Comparison of ENCODE assay signal across 26 cellular contexts in the genomic region with DNA sequence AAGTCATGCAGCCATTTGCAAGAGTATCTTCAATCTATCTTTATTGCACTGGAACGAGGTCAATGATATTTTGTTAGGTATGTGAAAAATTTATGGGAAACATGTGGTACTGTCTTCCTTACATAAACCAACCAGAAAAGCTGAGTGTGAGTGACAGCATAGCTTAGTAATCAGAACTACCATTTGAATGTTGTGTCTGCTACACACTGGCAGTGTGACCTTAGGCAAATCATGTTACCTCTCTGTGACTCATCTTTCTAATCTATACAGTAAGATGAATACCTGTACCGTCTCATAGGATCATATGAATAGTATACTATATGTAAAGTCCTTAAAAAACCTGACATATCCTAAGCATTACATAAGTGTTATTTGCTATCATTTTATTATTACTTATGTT.
"Had no signal": no experiment of that assay in that cellular context is flagged by ENCODE, and none has a peak within 500 bp of the region (broad histone marks: within the 10 kb centered on the region; RNA-seq: fewer than 3 reads in every experiment).

No MANE protein-coding gene starts in this region.

- H2AFZ ChIP-seq: neural progenitor cell, parathyroid adenoma had no signal

- H3K79me2 ChIP-seq: parathyroid adenoma had no signal

- H3K9me3 ChIP-seq: breast epithelium, esophagus squamous epithelium, psoas muscle, suprapubic skin, tibial artery, upper lobe of right lung had no signal

- H3K4me2 ChIP-seq: neural progenitor cell, smooth muscle cell had no signal

- H3K27ac ChIP-seq: breast epithelium, esophagus squamous epithelium, neural progenitor cell, parathyroid adenoma, psoas muscle, suprapubic skin, tibial artery, upper lobe of right lung had no signal

- ATAC-seq: natural killer cell; psoas muscle; stimulated activated naive B cell treated with anti-CD40 and anti-IgM and Interleukin-4, amounts not matched to agents 10 μg/mL and 1 μg/mL and 100 μg/mL, for 72 hours; upper lobe of right lung had no signal

- H3K4me3 ChIP-seq: breast epithelium, esophagus squamous epithelium, neural progenitor cell, psoas muscle, smooth muscle cell, suprapubic skin, tibial artery, upper lobe of right lung had no signal

- H3K36me3 ChIP-seq: breast epithelium, esophagus squamous epithelium, neural progenitor cell, suprapubic skin, tibial artery, upper lobe of right lung had no signal

- H3K27me3 ChIP-seq: breast epithelium, esophagus squamous epithelium, neural progenitor cell, suprapubic skin, tibial artery, upper lobe of right lung had no signal

- H3K9ac ChIP-seq: neural progenitor cell, parathyroid adenoma had no signal

- H3K4me1 ChIP-seq: breast epithelium, esophagus squamous epithelium, neural progenitor cell, parathyroid adenoma, psoas muscle, suprapubic skin, upper lobe of right lung had no signal

- DNase-seq: activated CD4-positive, alpha-beta memory T cell treated with anti-CD3 and anti-CD28 coated beads, Interleukin-2, amount 10 ng/mL, durations not matched to agents 7 days and 5 days; activated CD4-positive, alpha-beta T cell treated with anti-CD3 and anti-CD28 coated beads, Interleukin-2, amount 10 ng/mL, durations not matched to agents 24 days and 14 days; activated CD4-positive, CD25-positive, alpha-beta regulatory T cell treated with anti-CD3 and anti-CD28 coated beads, Interleukin-2, amount 50 U/mL, for 72 hours; activated CD8-positive, alpha-beta memory T cell treated with anti-CD3 and anti-CD28 coated beads, Interleukin-2, amount 50 U/mL, for 48 hours; activated gamma-delta T cell; activated naive CD4-positive, alpha-beta T cell treated with anti-CD3 and anti-CD28 coated beads, Interleukin-2, amount 10 ng/mL, durations not matched to agents 7 days and 5 days; activated naive CD8-positive, alpha-beta T cell treated with anti-CD3 and anti-CD28 coated beads, Interleukin-2, amount 10 ng/mL, durations not matched to agents 7 days and 5 days; activated T-cell treated with anti-CD3 and anti-CD28 coated beads, Interleukin-2, amount 50 U/mL, for 24 hours; amniotic stem cell; endodermal cell; esophagus squamous epithelium; glutamatergic neuron; kidney; natural killer cell; occipital lobe; psoas muscle; stimulated activated CD4-positive, alpha-beta T cell treated with anti-CD3 and anti-CD28 coated beads, Interleukin-1b, Interleukin-23, amount 100 ng/mL, for 48 hours; stimulated activated naive B cell treated with anti-CD40 and anti-IgM and Interleukin-4, amounts not matched to agents 10 μg/mL and 1 μg/mL and 100 μg/mL, for 72 hours; T-helper 2 cell; tibial artery; upper lobe of right lung had no signal
